Comparison of ENCODE assay signal across 8 cellular contexts in the genomic region with DNA sequence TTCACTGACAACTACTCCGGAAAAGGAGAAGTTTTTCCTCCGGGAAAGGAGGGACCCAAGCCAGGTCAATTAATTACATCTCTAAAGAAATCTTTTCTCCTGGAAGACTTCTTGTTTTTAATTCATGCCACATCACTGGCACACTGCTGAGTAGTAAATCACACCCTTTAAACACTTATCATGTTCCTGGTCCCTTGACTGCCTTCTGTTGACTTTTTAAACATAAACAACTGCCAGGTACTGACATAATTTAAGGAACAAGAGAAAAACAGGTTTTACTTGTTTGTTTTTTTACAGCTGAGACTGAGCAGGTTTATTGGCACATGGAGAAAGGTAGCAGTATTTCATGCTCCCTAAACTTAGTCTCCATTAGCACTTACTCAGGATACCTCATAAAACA.
A peak's percentile ranks its signal among the peaks of the same experiment; 100 is the strongest.
DNase-seq lines count a peak whose midpoint lies in the region; ATAC-seq, FAIRE-seq and TF ChIP-seq lines count a peak whose summit lies in the region.
"Not testable (repeated sequence)": the region's sequence is repeated elsewhere in the genome, so short reads cannot be mapped to it uniquely, and the experiment has no call there.

No MANE protein-coding gene starts in this region.

- TF ChIP-seq EP300 in suprapubic skin (IDR thresholded peaks at IDR 0.05): not testable (repeated sequence)

- not testable (repeated sequence) for H3K36me3 ChIP-seq in left lung, pancreas, suprapubic skin

- WGBS in pancreas, 2 donors: 3 to 5% methylated on average over 2 of the region's 2 CpGs
- 16% methylated on average over 2 of the region's 2 CpGs for WGBS in suprapubic skin

- H3K27ac ChIP-seq in VCaP: peak overlapping the region; percentile 92
- H3K27ac ChIP-seq in left lung: not testable (repeated sequence)
- peak overlapping the region in 1 of 4 donors; percentile 44 for H3K27ac ChIP-seq in pancreas
- H3K27ac ChIP-seq in suprapubic skin: peak overlapping the region; percentile 64

- H3K4me3 ChIP-seq in epithelial cell of esophagus (ENCODE audit: low read length); left lung; pancreas; suprapubic skin: not testable (repeated sequence)

- peak; percentile 82 for ATAC-seq in left lung
- peak; percentile 96 to 98 (median 96) for ATAC-seq in pancreas

- not testable (repeated sequence) for H3K9me3 ChIP-seq in left lung, pancreas, suprapubic skin

- DNase-seq in DMS153 (lab: John Stamatoyannopoulos, UW) (peak; percentile 91), NCI-H1105 (lab: John Stamatoyannopoulos, UW) (peak; percentile 4), NCI-H526 (lab: John Stamatoyannopoulos, UW) (peak; percentile 56 to 57), epithelial cell of esophagus (ENCODE audit: low read depth) (peak; percentile 61), pancreas (peak in 2 of 6 donors; percentile 7 to 16)
- DNase-seq in left lung; suprapubic skin (ENCODE audit: low spot score in 2 of 2): not testable (repeated sequence)

- H3K4me1 ChIP-seq in left lung: not testable (repeated sequence)
- H3K4me1 ChIP-seq in pancreas (peaks cover 7 to 19% (median 14%) of the 10 kb centered on the region in 3 donors), suprapubic skin (peaks cover 21% of the 10 kb centered on the region)

- TF ChIP-seq CTCF in VCaP (conservative IDR thresholded peaks at IDR 0.05); epithelial cell of esophagus (IDR thresholded peaks at IDR 0.05; ENCODE audit: insufficient read depth, low read depth, low read length, missing control alignments); left lung (IDR thresholded peaks at IDR 0.05); pancreas (IDR thresholded peaks at IDR 0.05); suprapubic skin (IDR thresholded peaks at IDR 0.05): not testable (repeated sequence)

- not testable (repeated sequence) for TF ChIP-seq POLR2A in suprapubic skin (IDR thresholded peaks at IDR 0.05)

- intact Hi-C loops in left lung (cut with DNase I); pancreas (cut with DNase I): not testable (repeated sequence)

- not testable (repeated sequence) for H3K27me3 ChIP-seq in left lung, pancreas, suprapubic skin

- not testable (repeated sequence) for FAIRE-seq in pancreas (lab: Jason Lieb, UNC)
